Comparison of ENCODE assay signal across 11 cellular contexts in the genomic region with DNA sequence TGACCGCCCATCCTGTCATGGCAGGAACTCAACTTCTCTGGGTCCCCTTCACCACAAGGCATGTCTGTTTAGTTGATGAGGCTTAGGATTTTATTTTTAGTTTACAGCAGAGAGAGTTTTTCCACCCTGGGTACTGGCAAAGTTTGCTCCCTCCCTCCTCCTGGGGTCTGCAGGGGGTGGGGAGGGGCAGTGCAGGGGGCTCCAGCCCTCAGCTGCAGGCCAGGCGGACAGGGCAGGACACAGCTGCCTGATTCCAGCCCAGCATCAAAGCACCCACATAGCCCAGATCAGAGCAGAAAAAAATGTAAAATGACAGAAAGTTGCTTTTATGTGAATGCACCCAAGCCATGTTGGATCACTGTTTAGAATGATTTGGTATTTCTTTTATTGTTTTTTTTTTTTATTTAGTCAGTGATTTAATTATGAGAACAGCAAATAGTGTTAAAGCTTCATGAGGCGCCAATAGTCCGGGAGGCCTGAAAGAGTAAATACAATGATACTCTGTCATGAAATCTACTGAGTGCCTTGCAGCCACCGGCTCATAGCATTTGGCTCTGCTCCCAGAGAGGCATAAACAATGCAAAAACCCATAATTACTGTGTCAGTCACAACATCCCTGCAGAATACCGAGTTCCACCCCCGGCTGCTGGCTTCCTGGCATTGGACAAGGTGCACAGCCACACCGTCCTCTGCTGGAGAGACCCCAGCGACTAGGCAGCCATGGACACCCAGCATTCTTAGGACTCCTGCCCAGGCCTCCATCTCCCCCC.
DNase-seq lines count a peak whose midpoint lies in the region; ATAC-seq and TF ChIP-seq lines count a peak whose summit lies in the region.
"Had no signal": no experiment of that assay in that cellular context is flagged by ENCODE, and none has a peak within 500 bp of the region (broad histone marks: within the 10 kb centered on the region; RNA-seq: fewer than 3 reads in every experiment).

No MANE protein-coding gene starts in this region.

- no peaks in the 10 kb centered on the region for H3K79me2 ChIP-seq in mammary epithelial cell (ENCODE audit: insufficient read depth, low read length)
- H3K79me2 ChIP-seq: parathyroid adenoma had no signal

- H3K36me3 Mint-ChIP-seq in type B pancreatic cell = peaks cover 3% of the 10 kb centered on the region
- peaks cover 0 to 3% of the 10 kb centered on the region in 2 donors for H3K36me3 Mint-ChIP-seq in CD4-positive, alpha-beta memory T cell
- H3K36me3 Mint-ChIP-seq: stimulated activated memory B cell treated with anti-CD40 and anti-IgM and Interleukin-4, amounts not matched to agents 10 μg/mL and 1 μg/mL and 100 μg/mL, for 72 hours had no signal

- H3K9me3 ChIP-seq in mammary epithelial cell (replicated peaks; ENCODE audit: insufficient read depth, low read length) = no peaks in the 10 kb centered on the region
- peaks cover 0 to 9% of the 10 kb centered on the region in 2 donors for H3K9me3 ChIP-seq in breast epithelium
- H3K9me3 ChIP-seq in CD4-positive, alpha-beta memory T cell (ENCODE audit: control insufficient read depth in 1 of 2, low read length in 2 of 2) = no peaks in the 10 kb centered on the region

- H3K4me3 ChIP-seq in mammary epithelial cell (replicated peaks in 1 of 3; ENCODE audit: insufficient read depth in 1 of 3, low read depth in 2 of 3, low read length in 3 of 3) = no peak overlapping the region
- H3K4me3 ChIP-seq in breast epithelium = no peak overlapping the region
- H3K4me3 ChIP-seq in CD4-positive, alpha-beta memory T cell (ENCODE audit: low read length in 2 of 2) = no peak overlapping the region

- peak overlapping the region; percentile 69 for H3K4me3 Mint-ChIP-seq in type B pancreatic cell
- H3K4me3 Mint-ChIP-seq in CD4-positive, alpha-beta memory T cell = no peak overlapping the region
- H3K4me3 Mint-ChIP-seq: B cell; stimulated activated memory B cell treated with anti-CD40 and anti-IgM and Interleukin-4, amounts not matched to agents 10 μg/mL and 1 μg/mL and 100 μg/mL, for 72 hours had no signal

- no peak for TF ChIP-seq CTCF in mammary epithelial cell (conservative IDR thresholded peaks at IDR 0.05 in 1 of 2, IDR thresholded peaks at IDR 0.05 in 1 of 2; ENCODE audit: extremely low read depth in 1 of 2, insufficient read depth in 1 of 2, low read depth in 1 of 2, low read length in 2 of 2)
- no peak for TF ChIP-seq CTCF in breast epithelium (IDR thresholded peaks at IDR 0.05)
- TF ChIP-seq CTCF in type B pancreatic cell (conservative IDR thresholded peaks at IDR 0.05) = no peak

- no peaks in the 10 kb centered on the region for H4K20me1 ChIP-seq in mammary epithelial cell (ENCODE audit: insufficient read depth, low read length)

- ATAC-seq in GM21390 (IDR thresholded peaks at IDR 0.05; ENCODE audit: unreplicated experiment) = no peak
- ATAC-seq: stimulated activated memory B cell treated with anti-CD40 and anti-IgM and Interleukin-4, amounts not matched to agents 10 μg/mL and 1 μg/mL and 100 μg/mL, for 72 hours had no signal

- in situ Hi-C loops in mammary epithelial cell (cut with MboI; ENCODE audit: low sequenced_read_pairs in 2 of 2) = no loop called here

- 24% methylated on average over 9 of the region's 9 CpGs for WGBS in mammary epithelial cell (ENCODE audit: low coverage, missing lambda C conversion rate)

- H3K27ac ChIP-seq in mammary epithelial cell (ENCODE audit: insufficient read depth, low read depth, low read length) (no peak overlapping the region), breast epithelium (no peak overlapping the region)
- no peak overlapping the region for H3K27ac ChIP-seq in CD4-positive, alpha-beta memory T cell (ENCODE audit: low read depth, low read length)
- H3K27ac ChIP-seq: parathyroid adenoma had no signal

- CTCF ChIA-PET in mammary epithelial cell (lab: Charles Lee; ENCODE audit: low non-redundant PET) = no interaction called here
- CTCF ChIA-PET in CD4-positive, alpha-beta memory T cell (lab: Charles Lee; ENCODE audit: partially characterized antibody) = no interaction called here

- DNase-seq in mammary epithelial cell (peak; percentile 18), breast epithelium (ENCODE audit: low spot score in 2 of 2) (no peak), SW480 (ENCODE audit: low spot score) (peak; percentile 6), hypothalamus (lab: John Stamatoyannopoulos, UW) (peak in 44 of 51 donors; percentile 4 to 84 (median 44)), type B pancreatic cell (ENCODE audit: extremely low spot score, unreplicated experiment) (no peak), T-helper 2 cell (no peak)
- DNase-seq in CD4-positive, alpha-beta memory T cell = no peak

- intact Hi-C loops in mammary epithelial cell (cut with micrococcal nuclease) (no loop called here), breast epithelium (cut with DNase I; ENCODE audit: low total_unique reads) (no loop called here)
- intact Hi-C loops in CD4-positive, alpha-beta memory T cell (cut with micrococcal nuclease) = no loop called here

- peaks cover 15% of the 10 kb centered on the region for H3K27me3 Mint-ChIP-seq in type B pancreatic cell
- H3K27me3 Mint-ChIP-seq in CD4-positive, alpha-beta memory T cell = no peaks in the 10 kb centered on the region
- H3K27me3 Mint-ChIP-seq: B cell; stimulated activated memory B cell treated with anti-CD40 and anti-IgM and Interleukin-4, amounts not matched to agents 10 μg/mL and 1 μg/mL and 100 μg/mL, for 72 hours had no signal

- dilution Hi-C loops in mammary epithelial cell (cut with HindIII; ENCODE audit: low sequenced_read_pairs) = no loop called here

- H3K4me1 ChIP-seq in mammary epithelial cell (ENCODE audit: insufficient read depth, low read length) = peaks cover 22% of the 10 kb centered on the region
- no peaks in the 10 kb centered on the region for H3K4me1 ChIP-seq in breast epithelium
- no peaks in the 10 kb centered on the region for H3K4me1 ChIP-seq in CD4-positive, alpha-beta memory T cell (ENCODE audit: insufficient read depth, low read length)
- H3K4me1 ChIP-seq: parathyroid adenoma had no signal

- H3K27ac Mint-ChIP-seq in type B pancreatic cell = peak overlapping the region; percentile 72
- no peak overlapping the region for H3K27ac Mint-ChIP-seq in CD4-positive, alpha-beta memory T cell
- H3K27ac Mint-ChIP-seq: B cell; stimulated activated memory B cell treated with anti-CD40 and anti-IgM and Interleukin-4, amounts not matched to agents 10 μg/mL and 1 μg/mL and 100 μg/mL, for 72 hours had no signal

- H2AFZ ChIP-seq in mammary epithelial cell (ENCODE audit: low read depth, low read length) = peak overlapping the region; percentile 35
- H2AFZ ChIP-seq: parathyroid adenoma had no signal

- no peak overlapping the region for H3K4me2 ChIP-seq in mammary epithelial cell (ENCODE audit: insufficient read depth, low read depth, low read length)

- no peak overlapping the region for H3K9ac ChIP-seq in mammary epithelial cell (ENCODE audit: insufficient read depth, low read length)
- H3K9ac ChIP-seq: parathyroid adenoma had no signal

- POLR2A ChIA-PET in CD4-positive, alpha-beta memory T cell (lab: Charles Lee; ENCODE audit: partially characterized antibody) = no interaction called here

- BruUV-seq in mammary epithelial cell (replicated peaks; lab: Mats Ljungman, UMichigan) = no TSS peak

- peaks cover 8% of the 10 kb centered on the region for H3K9me3 Mint-ChIP-seq in type B pancreatic cell
- H3K9me3 Mint-ChIP-seq in CD4-positive, alpha-beta memory T cell = peaks cover 3 to 31% (median 16%) of the 10 kb centered on the region in 8 donors

- H3K36me3 ChIP-seq in mammary epithelial cell (ENCODE audit: insufficient read depth, low read length) (no peaks in the 10 kb centered on the region), breast epithelium (no peaks in the 10 kb centered on the region)
- no peaks in the 10 kb centered on the region for H3K36me3 ChIP-seq in CD4-positive, alpha-beta memory T cell (ENCODE audit: insufficient read depth, low read length)

- peaks cover 40% of the 10 kb centered on the region for H3K4me1 Mint-ChIP-seq in type B pancreatic cell (ENCODE audit: unreplicated experiment)
- H3K4me1 Mint-ChIP-seq in CD4-positive, alpha-beta memory T cell = no peaks in the 10 kb centered on the region
- H3K4me1 Mint-ChIP-seq: B cell; stimulated activated memory B cell treated with anti-CD40 and anti-IgM and Interleukin-4, amounts not matched to agents 10 μg/mL and 1 μg/mL and 100 μg/mL, for 72 hours had no signal

- no peak for TF ChIP-seq POLR2A in breast epithelium (IDR thresholded peaks at IDR 0.05)

- H3K27me3 ChIP-seq in mammary epithelial cell (ENCODE audit: insufficient read depth, low read length) = no peaks in the 10 kb centered on the region
- H3K27me3 ChIP-seq in breast epithelium = no peaks in the 10 kb centered on the region
- no peaks in the 10 kb centered on the region for H3K27me3 ChIP-seq in CD4-positive, alpha-beta memory T cell (ENCODE audit: insufficient read depth, low read length)

Comparison
In these comparisons a context has a peak if more than half of its experiments do, and no peak if none do; other contexts are left out.
1. DNase-seq: peak in mammary epithelial cell (single experiment), SW480 (single experiment) and hypothalamus (44 of 51); none in breast epithelium (0 of 2), type B pancreatic cell (single experiment), T-helper 2 cell (0 of 5) and CD4-positive, alpha-beta memory T cell (0 of 5).